12 cellular contexts compared by ENCODE assay signal in the genomic region with DNA sequence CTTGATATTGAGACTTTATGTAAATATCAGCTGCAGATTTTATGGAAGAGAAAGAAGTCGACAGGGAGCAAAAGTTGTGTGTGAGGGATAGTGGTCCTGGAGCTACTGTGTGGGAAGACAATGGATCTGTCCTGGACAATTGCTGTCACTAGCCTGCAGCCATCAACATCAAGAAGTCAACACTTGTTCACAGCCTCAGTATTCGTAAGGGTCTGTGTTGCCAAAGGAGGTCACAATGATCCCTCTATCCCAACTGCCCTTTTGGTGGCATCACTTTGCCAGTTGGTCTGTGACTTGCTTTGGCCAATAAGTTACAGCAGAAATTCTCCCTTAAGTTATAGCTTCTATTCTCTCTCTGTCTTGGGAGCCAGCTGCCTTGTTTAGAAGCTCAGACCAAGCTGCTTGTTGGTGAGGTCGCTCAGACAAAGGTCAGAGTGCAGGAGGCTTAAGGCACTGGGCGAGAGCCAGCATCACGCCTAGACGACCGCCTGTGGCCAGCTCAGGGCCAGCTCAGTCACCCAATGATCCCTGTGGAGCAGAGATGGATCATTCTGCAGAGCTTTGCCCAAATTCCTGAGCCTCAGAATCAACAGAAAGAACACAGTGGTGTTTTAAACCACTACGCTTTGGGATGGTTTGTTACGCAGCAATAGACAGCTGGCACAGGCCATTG.
"Had no signal": no experiment of that assay in that cellular context is flagged by ENCODE, and none has a peak within 500 bp of the region (broad histone marks: within the 10 kb centered on the region; RNA-seq: fewer than 3 reads in every experiment).

No MANE protein-coding gene starts in this region.

- H3K27ac ChIP-seq: lower lobe of right lung, thoracic aorta had no signal

- H3K9me3 ChIP-seq: lower lobe of right lung, thoracic aorta had no signal

- DNase-seq: activated CD4-positive, alpha-beta memory T cell treated with anti-CD3 and anti-CD28 coated beads, Interleukin-2, amount 10 ng/mL, durations not matched to agents 7 days and 5 days; activated CD4-positive, alpha-beta T cell treated with anti-CD3 and anti-CD28 coated beads for 1 hour; activated naive CD4-positive, alpha-beta T cell treated with Interleukin-2 at 50 U/mL for 16 hours; activated naive CD8-positive, alpha-beta T cell treated with anti-CD3 and anti-CD28 coated beads, Interleukin-2, amount 50 U/mL, for 24 hours; effector CD8-positive, alpha-beta T cell; hippocampal formation; lower lobe of right lung; naive thymus-derived CD4-positive, alpha-beta T cell; stimulated activated CD4-positive, alpha-beta T cell treated with anti-CD3 and anti-CD28 coated beads, Interleukin-2, amount 100 ng/mL, for 48 hours; stimulated activated naive CD4-positive, alpha-beta T cell treated with Interleukin-2 at 50 U/mL for 16 hours; T1000 had no signal

- H3K36me3 ChIP-seq: lower lobe of right lung, thoracic aorta had no signal

- H3K4me3 ChIP-seq: lower lobe of right lung, thoracic aorta had no signal
